ENCODE assay signal across 8 cellular contexts in genomic region chr15:51830279-51830806, GRCh38. TPM values are rescaled to one million over a fixed set of nuclear protein-coding genes. Genes with fewer than 3 reads are reported as not detected.
DNase-seq lines count a peak whose midpoint lies in the region; ATAC-seq, FAIRE-seq and TF ChIP-seq lines count a peak whose summit lies in the region.

No MANE protein-coding gene starts in this region.

- no TSS peak for BruUV-seq in Panc1 (replicated peaks; lab: Mats Ljungman, UMichigan)

- ATAC-seq in A549 (no peak; a peak in 2 of 6 replicates), Panc1 (no peak), aorta (ENCODE audit: low FRiP score) (peak; percentile 30)

- H3K4me1 Mint-ChIP-seq in mesothelial cell of epicardium = peaks cover 14% of the 10 kb centered on the region

- H3K27me3 Mint-ChIP-seq in mesothelial cell of epicardium (ENCODE audit: low read depth) = no peaks in the 10 kb centered on the region

- under 1% methylated on average over 8 of the region's 8 CpGs for WGBS in A549 (ENCODE audit: missing lambda C conversion rate)
- WGBS in aorta, 2 donors = 1% methylated on average over 8 of the region's 8 CpGs

- H3K9me3 Mint-ChIP-seq in mesothelial cell of epicardium = no peaks in the 10 kb centered on the region

- CTCF ChIA-PET in A549 (lab: Yijun Ruan, JAX) = interaction anchor here (0.7 to 2.4 kb wide), 10 partner anchors 11 to 169 kb away, joined by 3 to 12 read pairs (median 4); no protein-coding TSS in a partner anchor
- CTCF ChIA-PET in Panc1 (lab: Charles Lee) = no interaction called here

- no peak for TF ChIP-seq POLR2A in A549 (IDR thresholded peaks at IDR 0.05; ENCODE audit: low read length)

- FAIRE-seq in A549 (lab: Jason Lieb, UNC) = peak; percentile 72

- H3K27ac Mint-ChIP-seq in mesothelial cell of epicardium = peak overlapping the region; percentile 97

- TF ChIP-seq RAD21 in A549 (conservative IDR thresholded peaks at IDR 0.05 in 1 of 2, IDR thresholded peaks at IDR 0.05 in 1 of 2) = no peak

- no peak for DNase-seq in A549 (ENCODE audit: low read depth in 1 of 2, low spot score in 1 of 2)
- DNase-seq in GM20000 (ENCODE audit: low spot score) = peak; percentile 33
- no peak for DNase-seq in Panc1 (ENCODE audit: low read depth, low spot score)
- no peak for DNase-seq in mesothelial cell of epicardium (ENCODE audit: low spot score in 2 of 2, unreplicated experiment in 2 of 2)
- no peak for DNase-seq in aorta
- no peak for DNase-seq in HUDEP-2 (lab: John Stamatoyannopoulos, UW; ENCODE audit: unreplicated experiment in 76 of 76)
- no peak for DNase-seq in stimulated activated naive CD4-positive, alpha-beta T cell treated with Interleukin-2 at 50 U/mL for 16 hours (lab: John Stamatoyannopoulos, UW)

- TF ChIP-seq CTCF in A549 (IDR thresholded peaks at IDR 0.05) = no peak
- TF ChIP-seq CTCF in GM20000 (IDR thresholded peaks at IDR 0.05; ENCODE audit: extremely low read depth, missing control alignments) = no peak
- no peak for TF ChIP-seq CTCF in Panc1 (IDR thresholded peaks at IDR 0.05)
- no peak for TF ChIP-seq CTCF in mesothelial cell of epicardium (IDR thresholded peaks at IDR 0.05; ENCODE audit: unreplicated experiment)

- peak overlapping the region; percentile 78 to 84 for H3K9ac ChIP-seq in duodenal mucosa (ENCODE audit: low read depth in 1 of 2, low read length in 2 of 2)

- H3K27me3 ChIP-seq in Panc1 (ENCODE audit: control insufficient read depth, insufficient read depth, low read length) (no peaks in the 10 kb centered on the region), duodenal mucosa (ENCODE audit: control insufficient read depth in 1 of 2, insufficient read depth in 2 of 2, low read length in 2 of 2) (no peaks in the 10 kb centered on the region), aorta (ENCODE audit: control insufficient read depth in 1 of 2, insufficient read depth in 2 of 2, low read length in 1 of 2) (no peaks in the 10 kb centered on the region)

- POLR2A ChIA-PET in A549 (lab: Yijun Ruan, JAX) (interaction anchor here (1.2 to 2.4 kb wide), 6 partner anchors 8 to 76 kb away, joined by 3 to 8 read pairs (median 6); no protein-coding TSS in a partner anchor), Panc1 (lab: Charles Lee) (interaction anchor here (0.6 kb wide), 1 partner anchor 219 kb away, joined by 4 read pairs; no protein-coding TSS in a partner anchor)

- in situ Hi-C loops in Panc1 (cut with HindIII; ENCODE audit: low pct_unique_long_range_greater_than_20kb, low sequenced_read_pairs) = no loop called here

- H3K36me3 ChIP-seq in Panc1 (ENCODE audit: control insufficient read depth, insufficient read depth, low read length) (no peaks in the 10 kb centered on the region; the same call in 1 of the 2 replicates), duodenal mucosa (ENCODE audit: control insufficient read depth in 1 of 2, insufficient read depth in 2 of 2, low read length in 2 of 2) (no peaks in the 10 kb centered on the region), aorta (ENCODE audit: control insufficient read depth in 1 of 2, insufficient read depth in 2 of 2, low read length in 1 of 2) (no peaks in the 10 kb centered on the region)

- H3K4me3 Mint-ChIP-seq in mesothelial cell of epicardium = peak overlapping the region; percentile 90

- H3K4me2 ChIP-seq in A549 = peak overlapping the region; percentile 86

- intact Hi-C loops in Panc1 (cut with micrococcal nuclease; ENCODE audit: unreplicated experiment) (no loop called here), aorta (cut with DNase I) (no loop called here)

- H3K4me1 ChIP-seq in A549 (peaks cover 54% of the 10 kb centered on the region), Panc1 (ENCODE audit: control insufficient read depth, insufficient read depth, low read length) (peaks cover 18% of the 10 kb centered on the region; the same call in 1 of the 2 replicates), duodenal mucosa (ENCODE audit: control insufficient read depth in 1 of 2, insufficient read depth in 2 of 2, low read length in 2 of 2) (peaks cover 19% of the 10 kb centered on the region in 2 donors), aorta (ENCODE audit: control insufficient read depth in 1 of 2, insufficient read depth in 2 of 2, low read length in 2 of 2) (no peaks in the 10 kb centered on the region)

- H3K4me3 ChIP-seq in A549 = peak overlapping the region; percentile 70
- peak overlapping the region; percentile 87 to 94 for H3K4me3 ChIP-seq in Panc1 (ENCODE audit: low read depth in 2 of 2, low read length in 2 of 2)
- H3K4me3 ChIP-seq in duodenal mucosa (ENCODE audit: low read depth in 1 of 2, low read length in 2 of 2) = peak overlapping the region; percentile 84 to 85
- peak overlapping the region; percentile 77 to 89 for H3K4me3 ChIP-seq in aorta (ENCODE audit: low read length in 2 of 2)

- H3K36me3 Mint-ChIP-seq in mesothelial cell of epicardium = no peaks in the 10 kb centered on the region

- H3K9me3 ChIP-seq in A549 = no peaks in the 10 kb centered on the region
- no peaks in the 10 kb centered on the region for H3K9me3 ChIP-seq in Panc1 (ENCODE audit: control insufficient read depth, insufficient read depth, low read depth, low read length)
- no peaks in the 10 kb centered on the region for H3K9me3 ChIP-seq in duodenal mucosa (ENCODE audit: control insufficient read depth in 1 of 2, low read length in 2 of 2)
- H3K9me3 ChIP-seq in aorta (ENCODE audit: control insufficient read depth, low read length) = no peaks in the 10 kb centered on the region

- no peak for TF ChIP-seq EP300 in A549 (IDR thresholded peaks at IDR 0.05)

- H3K27ac ChIP-seq in A549 (peak overlapping the region; percentile 96 to 99), Panc1 (ENCODE audit: low read length) (peak overlapping the region; percentile 84), duodenal mucosa (ENCODE audit: low read depth, low read length) (peak overlapping the region; percentile 90), aorta (ENCODE audit: low read depth in 1 of 2, low read length in 2 of 2) (peak overlapping the region in 1 of 2 donors; percentile 70)

TF ChIP-seq in A549, 52 proteins besides CTCF, POLR2A, EP300 and RAD21:
- TF ChIP-seq REST (IDR thresholded peaks at IDR 0.05) (no peak), PBX3 (IDR thresholded peaks at IDR 0.05) (no peak), ELK1 (IDR thresholded peaks at IDR 0.05; ENCODE audit: low read depth, low read length) (no peak), GATA3 (IDR thresholded peaks at IDR 0.05; ENCODE audit: borderline replicate concordance) (no peak), ZNF302 (CRISPR knock-in tag; IDR thresholded peaks at IDR 0.05) (no peak), ZFP36 (IDR thresholded peaks at IDR 0.05; ENCODE audit: borderline replicate concordance, partially characterized antibody) (no peak), HOXA7 (CRISPR knock-in tag; IDR thresholded peaks at IDR 0.05) (no peak)

RNA-seq across cellular contexts. Expression of gene TMOD3, which starts 0.9 kb away (rescaled TPM):
- polyA plus RNA-seq in A549 (2011; rRNA removed) = 93.2 and 111 TPM in 2 replicates
- 11.4 and 13.2 TPM in 2 replicates for polyA plus RNA-seq in A549 (2012; cell fraction: cytosol; rRNA removed)
- polyA plus RNA-seq in A549 (2012; cell fraction: nucleus; rRNA removed) = 8.5 and 11.3 TPM in 2 replicates
- polyA plus RNA-seq in A549 (2017; fragmentation: RNase III; extraction: RNeasy Plus Mini Kit Qiagen cat#74134 plus additional on column Dnase treatment) = 55.5 to 57.8 TPM (median 57.5 TPM) in 3 replicates
- 29.2 and 34.3 TPM in 2 replicates for polyA minus RNA-seq in A549 (2011; rRNA and poly(A)+ RNA removed)
- total RNA-seq in Panc1 (2021; ENCODE audit: unreplicated experiment) = 53.4 TPM
- polyA plus RNA-seq in Panc1 (2012; ENCODE audit: insufficient read length) = 23.8 TPM
- total RNA-seq in mesothelial cell of epicardium = 25.7 to 28.3 TPM (median 27.2 TPM) in 3 replicates
- total RNA-seq in aorta = 10 to 100 TPM; 47.8 to 57.3 TPM
- 10 to 100 TPM; 11.0 to 11.6 TPM for polyA plus RNA-seq in aorta
